Comparison of ENCODE assay signal across 28 cellular contexts in genomic region chr3:101375586-101375985, GRCh38.
"Had no signal": no experiment of that assay in that cellular context is flagged by ENCODE, and none has a peak within 500 bp of the region (broad histone marks: within the 10 kb centered on the region; RNA-seq: fewer than 3 reads in every experiment).

No MANE protein-coding gene starts in this region.

- FAIRE-seq: kidney had no signal

- H3K27me3 Mint-ChIP-seq: dendritic cell treated with granulocyte-macrophage colony-stimulating factor and Interleukin-4, amounts not matched to agents 40 ng/mL and 50 ng/mL, for 4 days; naive B cell; stimulated activated memory B cell treated with anti-CD40 and anti-IgM and Interleukin-4, amounts not matched to agents 10 μg/mL and 1 μg/mL and 100 μg/mL, for 72 hours had no signal

- H3K9me3 Mint-ChIP-seq: endodermal cell, naive B cell had no signal

- H3K36me3 ChIP-seq: colonic mucosa, uterus had no signal

- ATAC-seq: esophagus mucosa; gastrocnemius medialis; left lung; lower lobe of right lung; psoas muscle; right cardiac atrium; stimulated activated memory B cell treated with anti-CD40 and anti-IgM and Interleukin-4, amounts not matched to agents 10 μg/mL and 1 μg/mL and 100 μg/mL, for 72 hours; stimulated activated naive CD8-positive, alpha-beta T cell treated with anti-CD3 and anti-CD28 coated beads, Interleukin-15, Interleukin-2, amounts not matched to agents 100 U/mL and 50 U/mL, for 24 hours; upper lobe of right lung had no signal

- H3K4me1 Mint-ChIP-seq: nephron progenitor cell had no signal

- H3K27ac Mint-ChIP-seq: dendritic cell treated with granulocyte-macrophage colony-stimulating factor and Interleukin-4, amounts not matched to agents 40 ng/mL and 50 ng/mL, for 4 days; endodermal cell; stimulated activated memory B cell treated with anti-CD40 and anti-IgM and Interleukin-4, amounts not matched to agents 10 μg/mL and 1 μg/mL and 100 μg/mL, for 72 hours had no signal

- H3K4me1 ChIP-seq: colonic mucosa, testis, uterus had no signal

- H3K27ac ChIP-seq: colonic mucosa, epithelial cell of prostate, gastrocnemius medialis, left lung, lower lobe of right lung, psoas muscle, sigmoid colon, spleen, testis, upper lobe of right lung, uterus had no signal

- H3K9me3 ChIP-seq: colonic mucosa, gastrocnemius medialis, left lung, lower lobe of right lung, sigmoid colon, testis, transverse colon, upper lobe of right lung, uterus had no signal

- H3K27me3 ChIP-seq: colonic mucosa, gastrocnemius medialis, left lung, sigmoid colon, spleen, testis, transverse colon, upper lobe of right lung, uterus had no signal

- H3K4me3 Mint-ChIP-seq: dendritic cell treated with granulocyte-macrophage colony-stimulating factor and Interleukin-4, amounts not matched to agents 40 ng/mL and 50 ng/mL, for 4 days; endodermal cell; naive B cell; nephron progenitor cell; stimulated activated memory B cell treated with anti-CD40 and anti-IgM and Interleukin-4, amounts not matched to agents 10 μg/mL and 1 μg/mL and 100 μg/mL, for 72 hours had no signal

- H3K4me3 ChIP-seq: colonic mucosa, gastrocnemius medialis, left lung, lower lobe of right lung, psoas muscle, sigmoid colon, spleen, testis, transverse colon, upper lobe of right lung, uterus had no signal

- H3K36me3 Mint-ChIP-seq: naive B cell had no signal

- DNase-seq: colonic mucosa; effector CD8-positive, alpha-beta T cell; endodermal cell; foreskin fibroblast; gastrocnemius medialis; head of caudate nucleus; kidney; left lung; lower lobe of right lung; naive B cell; nephron progenitor cell; nucleus accumbens; posterior cingulate gyrus; psoas muscle; right cardiac atrium; sigmoid colon; spleen; stimulated activated CD4-positive, alpha-beta T cell treated with anti-CD3 and anti-CD28 coated beads, Interleukin-4, amount 100 ng/mL, for 4 hours; stimulated activated naive CD8-positive, alpha-beta T cell treated with anti-CD3 and anti-CD28 coated beads, Interleukin-15, Interleukin-2, amounts not matched to agents 100 U/mL and 50 U/mL, for 24 hours; substantia nigra; testis; transverse colon; upper lobe of right lung; uterus had no signal
